ENCODE assay signal across 9 cellular contexts in the genomic region with DNA sequence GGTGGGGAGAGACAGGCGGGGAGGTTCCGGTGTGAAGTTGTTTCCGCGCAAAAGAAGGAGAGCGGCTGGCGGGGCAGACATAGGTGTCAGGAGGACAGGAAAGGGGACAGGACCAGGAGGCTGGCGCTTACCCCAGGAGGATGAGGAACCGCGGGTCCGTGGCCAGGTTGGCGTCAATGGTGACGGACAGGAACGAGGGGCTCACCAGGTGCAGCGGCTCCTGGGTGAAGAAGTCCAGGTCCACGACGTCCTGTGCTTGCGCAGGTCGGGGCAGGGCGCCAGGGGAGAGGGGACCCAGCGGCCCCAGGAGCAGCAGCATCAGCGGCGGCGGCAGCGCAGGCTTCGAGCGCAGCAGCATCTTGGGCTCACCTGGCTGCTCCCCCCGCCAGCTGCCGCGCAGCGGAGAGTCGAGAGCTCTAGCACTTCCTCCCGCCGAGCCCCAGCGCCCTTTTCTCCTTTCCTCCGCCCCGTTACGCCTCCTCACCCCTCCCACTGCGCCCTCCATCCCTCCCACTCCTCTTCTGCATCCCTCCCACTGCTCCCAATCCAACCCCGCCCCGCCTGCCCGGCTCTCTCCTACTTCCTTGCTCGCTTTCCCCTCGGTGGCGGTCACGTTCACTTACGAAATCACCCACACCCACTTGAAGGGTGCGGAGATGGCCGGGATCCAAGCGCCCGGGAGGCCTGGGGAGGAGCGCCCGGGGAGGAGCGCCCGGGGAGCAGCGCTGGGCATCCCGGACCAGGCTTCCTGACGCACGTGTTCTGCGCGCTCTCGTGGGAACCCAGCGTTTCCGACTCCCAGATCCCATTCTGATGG. TPM values are rescaled to one million over a fixed set of nuclear protein-coding genes. Genes with fewer than 3 reads are reported as not detected.
DNase-seq lines count a peak whose midpoint lies in the region; ATAC-seq, FAIRE-seq and TF ChIP-seq lines count a peak whose summit lies in the region.
"Had no signal": no experiment of that assay in that cellular context is flagged by ENCODE, and none has a peak within 500 bp of the region (broad histone marks: within the 10 kb centered on the region; RNA-seq: fewer than 3 reads in every experiment).

A gene (minus strand): TSS at position 424 of the 817 bp plus-strand sequence. CDS start 66 bp downstream, at position 358.

- H3K79me2 ChIP-seq in HepG2 (ENCODE audit: insufficient read depth, low read length), result no peaks in the 10 kb centered on the region

- H3K4me3 ChIP-seq in choroid plexus epithelial cell (ENCODE audit: low read depth, low read length), result peak within 1 kb of the TSS; percentile 58
- H3K4me3 ChIP-seq in HepG2 (replicated peaks in 1 of 3; ENCODE audit: insufficient read depth in 1 of 3, low read depth in 2 of 3, low read length in 3 of 3), result peak within 1 kb of the TSS; percentile 23 to 57 (median 40); a peak in 4 of 6 replicates

- no peaks in the 10 kb centered on the region for H3K36me3 ChIP-seq in HepG2 (replicated peaks in 1 of 2; ENCODE audit: control insufficient read depth in 1 of 2, insufficient read depth in 2 of 2, low read length in 2 of 2)

- H3K27me3 ChIP-seq in HepG2 (ENCODE audit: control insufficient read depth in 1 of 2, insufficient read depth in 2 of 2, low read length in 2 of 2), result peaks cover 3 to 36% of the 10 kb centered on the region in 2 experiments

- POLR2A ChIA-PET in HepG2 (lab: Yijun Ruan, JAX), result no interaction called here

- H3K4me2 ChIP-seq in HepG2 (ENCODE audit: low read depth, low read length), result peak within 1 kb of the TSS; percentile 62

- TF ChIP-seq POLR2A in HepG2 (IDR thresholded peaks at IDR 0.05; ENCODE audit: insufficient read depth in 1 of 2, low read depth in 2 of 2, low read length in 2 of 2), result no peak

- no peak for FAIRE-seq in HepG2 (lab: Jason Lieb, UNC)

- no peak within 1 kb of the TSS for H2AFZ ChIP-seq in HepG2 (ENCODE audit: low read length)

- DNase-seq in NCI-H526 (lab: John Stamatoyannopoulos, UW) (peak; percentile 1 to 67), NCI-H526 treated with DMSO at 0.1 percent for 48 hours (lab: John Stamatoyannopoulos, UW) (no peak), NCI-H2171 (lab: John Stamatoyannopoulos, UW) (peak; percentile 78), choroid plexus epithelial cell (ENCODE audit: low read depth) (peak; percentile 54), HepG2 (ENCODE audit: low spot score) (peak; percentile 3)
- DNase-seq in activated CD4-positive, CD25-positive, alpha-beta regulatory T cell treated with anti-CD3 and anti-CD28 coated beads, Interleukin-2, amount 50 U/mL, for 72 hours, result peak; percentile 68
- DNase-seq in stimulated activated CD4-positive, alpha-beta T cell treated with anti-CD3 and anti-CD28 coated beads, Interleukin-4, amount 100 ng/mL, for 1 hour, result peak; percentile 70

- H4K20me1 ChIP-seq in HepG2 (ENCODE audit: insufficient read depth, low read length), result no peaks in the 10 kb centered on the region

- TF ChIP-seq EP300 in HepG2 (IDR thresholded peaks at IDR 0.05; ENCODE audit: low read depth in 2 of 2, low read length in 2 of 2), result no peak
- TF ChIP-seq EP300 in HepG2 (CRISPR knock-in tag; IDR thresholded peaks at IDR 0.05; ENCODE audit: borderline replicate concordance), result no peak

- ATAC-seq in HG03095 (IDR thresholded peaks at IDR 0.05; ENCODE audit: unreplicated experiment) (peak; percentile 80), HepG2 (peak; percentile 81)

- CTCF ChIA-PET in HepG2 (lab: Yijun Ruan, JAX; ENCODE audit: low intra/inter-chr PET ratio, low total read pairs), result no interaction called here

- H3K4me1 ChIP-seq in HepG2 (ENCODE audit: insufficient read depth, low read length), result 0 out of 2 replicates have a peak, but pooled peaks cover 7% of the 10 kb centered on the region

- H3K27ac ChIP-seq in HepG2 (ENCODE audit: extremely low read length, insufficient read depth, low read length), result no peak within 1 kb of the TSS
- H3K27ac ChIP-seq: 22Rv1 had no signal

- in situ Hi-C loops in HepG2 (cut with HindIII; ENCODE audit: extremely low pct_ligation_motif_present, low pct_unique_long_range_greater_than_20kb), result no loop called here

- no peak for TF ChIP-seq CTCF in choroid plexus epithelial cell (conservative IDR thresholded peaks at IDR 0.05; ENCODE audit: low read depth, low read length)
- TF ChIP-seq CTCF in HepG2 (CRISPR knock-in tag; IDR thresholded peaks at IDR 0.05), result no peak

- intact Hi-C loops in HepG2 (cut with micrococcal nuclease; ENCODE audit: unreplicated experiment), result no loop called here

- no peak within 1 kb of the TSS for H3K9ac ChIP-seq in HepG2 (ENCODE audit: insufficient read depth, low read depth, low read length)

- 19% methylated on average over 35 of the region's 63 CpGs for WGBS in HepG2 (ENCODE audit: low lambda C conversion rate)

- TF ChIP-seq RAD21 in HepG2 (CRISPR knock-in tag; IDR thresholded peaks at IDR 0.05), result no peak

- no TSS peak for BruUV-seq in HepG2 (replicated peaks; lab: Mats Ljungman, UMichigan)

- no peaks in the 10 kb centered on the region for H3K9me3 ChIP-seq in HepG2 (ENCODE audit: low read length)

TF ChIP-seq in HepG2, 621 proteins besides CTCF, POLR2A, EP300 and RAD21 (continues in another document):
- TF ChIP-seq ZNF33B (CRISPR knock-in tag; IDR thresholded peaks at IDR 0.05), result no peak
- TF ChIP-seq RXRA (CRISPR knock-in tag; IDR thresholded peaks at IDR 0.05), result no peak
- TF ChIP-seq HNRNPLL (IDR thresholded peaks at IDR 0.05; ENCODE audit: low read depth, low read length, poor library complexity, severe bottlenecking), result peak; percentile 54
- no peak for TF ChIP-seq GABPA (IDR thresholded peaks at IDR 0.05; ENCODE audit: low read depth, low read length)
- TF ChIP-seq GABPA (CRISPR knock-in tag; IDR thresholded peaks at IDR 0.05; ENCODE audit: low read depth), result no peak
- no peak for TF ChIP-seq SMC3 (IDR thresholded peaks at IDR 0.05; ENCODE audit: low read length)
- TF ChIP-seq EZH2 (conservative IDR thresholded peaks at IDR 0.05; ENCODE audit: low read depth, low read length), result peak; percentile 69; the same call in 1 of the 2 replicates
- no peak for TF ChIP-seq TCF7 (IDR thresholded peaks at IDR 0.05; ENCODE audit: low read depth)
- no peak for TF ChIP-seq ZNF44 (CRISPR knock-in tag; IDR thresholded peaks at IDR 0.05)
- no peak for TF ChIP-seq NPAS2 (CRISPR knock-in tag; IDR thresholded peaks at IDR 0.05; ENCODE audit: borderline replicate concordance)
- TF ChIP-seq, protein P1, sequence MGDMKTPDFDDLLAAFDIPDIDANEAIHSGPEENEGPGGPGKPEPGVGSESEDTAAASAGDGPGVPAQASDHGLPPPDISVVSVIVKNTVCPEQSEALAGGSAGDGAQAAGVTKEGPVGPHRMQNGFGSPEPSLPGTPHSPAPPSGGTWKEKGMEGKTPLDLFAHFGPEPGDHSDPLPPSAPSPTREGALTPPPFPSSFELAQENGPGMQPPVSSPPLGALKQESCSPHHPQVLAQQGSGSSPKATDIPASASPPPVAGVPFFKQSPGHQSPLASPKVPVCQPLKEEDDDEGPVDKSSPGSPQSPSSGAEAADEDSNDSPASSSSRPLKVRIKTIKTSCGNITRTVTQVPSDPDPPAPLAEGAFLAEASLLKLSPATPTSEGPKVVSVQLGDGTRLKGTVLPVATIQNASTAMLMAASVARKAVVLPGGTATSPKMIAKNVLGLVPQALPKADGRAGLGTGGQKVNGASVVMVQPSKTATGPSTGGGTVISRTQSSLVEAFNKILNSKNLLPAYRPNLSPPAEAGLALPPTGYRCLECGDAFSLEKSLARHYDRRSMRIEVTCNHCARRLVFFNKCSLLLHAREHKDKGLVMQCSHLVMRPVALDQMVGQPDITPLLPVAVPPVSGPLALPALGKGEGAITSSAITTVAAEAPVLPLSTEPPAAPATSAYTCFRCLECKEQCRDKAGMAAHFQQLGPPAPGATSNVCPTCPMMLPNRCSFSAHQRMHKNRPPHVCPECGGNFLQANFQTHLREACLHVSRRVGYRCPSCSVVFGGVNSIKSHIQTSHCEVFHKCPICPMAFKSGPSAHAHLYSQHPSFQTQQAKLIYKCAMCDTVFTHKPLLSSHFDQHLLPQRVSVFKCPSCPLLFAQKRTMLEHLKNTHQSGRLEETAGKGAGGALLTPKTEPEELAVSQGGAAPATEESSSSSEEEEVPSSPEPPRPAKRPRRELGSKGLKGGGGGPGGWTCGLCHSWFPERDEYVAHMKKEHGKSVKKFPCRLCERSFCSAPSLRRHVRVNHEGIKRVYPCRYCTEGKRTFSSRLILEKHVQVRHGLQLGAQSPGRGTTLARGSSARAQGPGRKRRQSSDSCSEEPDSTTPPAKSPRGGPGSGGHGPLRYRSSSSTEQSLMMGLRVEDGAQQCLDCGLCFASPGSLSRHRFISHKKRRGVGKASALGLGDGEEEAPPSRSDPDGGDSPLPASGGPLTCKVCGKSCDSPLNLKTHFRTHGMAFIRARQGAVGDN (CRISPR knock-in tag; IDR thresholded peaks at IDR 0.05), result peak; percentile 26; the same call in 1 of the 2 replicates
- TF ChIP-seq SP140L (CRISPR knock-in tag; IDR thresholded peaks at IDR 0.05; ENCODE audit: borderline replicate concordance), result no peak
- TF ChIP-seq ZNF331 (CRISPR knock-in tag; IDR thresholded peaks at IDR 0.05), result no peak
- TF ChIP-seq ZNF878 (CRISPR knock-in tag; IDR thresholded peaks at IDR 0.05), result no peak

RNA-seq across cellular contexts. Expression of the gene that starts here (rescaled TPM):
- total RNA-seq in HepG2 (2016; rRNA removed; fragmentation: Illumina TruSeq; extraction: Trizol), result not detected in 2 replicates
- not detected in 2 replicates for total RNA-seq in HepG2 (2016; cell fraction: cytosol; rRNA removed; fragmentation: Illumina TruSeq; extraction: Trizol; ENCODE audit: low read depth)
- 0.04 TPM in 1 of 2 replicates, not detected in the other for total RNA-seq in HepG2 (2016; cell fraction: insoluble cytoplasmic fraction; rRNA removed; fragmentation: Illumina TruSeq; extraction: Trizol)
- total RNA-seq in HepG2 (2016; cell fraction: membrane; rRNA removed; fragmentation: Illumina TruSeq; extraction: Trizol), result not detected in 2 replicates
- not detected in 2 replicates for total RNA-seq in HepG2 (2016; cell fraction: nucleus; rRNA removed; fragmentation: Illumina TruSeq; extraction: Trizol)
- polyA plus RNA-seq in HepG2 (2011; rRNA removed), result not detected in 2 replicates
- polyA plus RNA-seq in HepG2 (2011; cell fraction: cytosol; rRNA removed), result not detected in 2 replicates
- not detected in 2 replicates for polyA plus RNA-seq in HepG2 (2011; cell fraction: nucleus; rRNA removed)
- polyA plus RNA-seq in HepG2 (2012), result not detected in 2 replicates
- polyA plus RNA-seq in HepG2 (2016; cell fraction: cytosol; fragmentation: Illumina TruSeq; extraction: Trizol; ENCODE audit: low read depth), result not detected in 2 replicates
- not detected in 2 replicates for polyA plus RNA-seq in HepG2 (2016; cell fraction: insoluble cytoplasmic fraction; fragmentation: Illumina TruSeq; extraction: Trizol; ENCODE audit: low read depth)
- not detected in 2 replicates for polyA plus RNA-seq in HepG2 (2016; cell fraction: membrane; fragmentation: Illumina TruSeq; extraction: Trizol; ENCODE audit: low read depth)
- not detected in 2 replicates for polyA plus RNA-seq in HepG2 (2016; cell fraction: nucleus; fragmentation: Illumina TruSeq; extraction: Trizol; ENCODE audit: insufficient read depth, low read depth)
- 3.5 TPM in 1 of 2 replicates, not detected in the other for polyA minus RNA-seq in HepG2 (2011; rRNA and poly(A)+ RNA removed; ENCODE audit: low replicate concordance)
- not detected in 2 replicates for polyA minus RNA-seq in HepG2 (2011; cell fraction: cytosol; rRNA and poly(A)+ RNA removed)
- 0.26 TPM in 1 of 2 replicates, not detected in the other for polyA minus RNA-seq in HepG2 (2011; cell fraction: nucleus; rRNA and poly(A)+ RNA removed)
